Comparison of ENCODE assay signal across 20 cellular contexts in the genomic region with DNA sequence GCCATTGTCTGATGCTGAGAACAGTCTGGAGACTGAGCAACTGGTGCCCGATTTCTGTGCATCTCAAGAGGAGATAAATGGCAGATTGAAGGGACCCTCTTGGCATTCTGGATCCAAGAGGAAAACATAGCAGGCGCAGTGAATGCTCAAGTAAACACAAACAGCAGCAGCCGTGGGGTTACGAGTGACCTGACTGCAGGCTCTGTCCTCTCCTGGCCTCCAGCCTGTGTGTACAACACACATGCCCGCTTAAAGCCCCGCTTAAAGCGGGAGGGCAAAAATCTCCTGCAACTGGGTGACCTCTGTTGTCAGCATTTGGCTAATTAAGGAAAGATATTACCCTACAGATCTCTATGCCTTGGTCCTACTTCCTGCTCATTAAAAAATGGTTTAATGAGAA.
DNase-seq lines count a peak whose midpoint lies in the region; ATAC-seq, FAIRE-seq and TF ChIP-seq lines count a peak whose summit lies in the region.
"Had no signal": no experiment of that assay in that cellular context is flagged by ENCODE, and none has a peak within 500 bp of the region (broad histone marks: within the 10 kb centered on the region; RNA-seq: fewer than 3 reads in every experiment).

No MANE protein-coding gene starts in this region.

- intact Hi-C loops in HepG2 (cut with micrococcal nuclease; ENCODE audit: unreplicated experiment) (no loop called here), right lobe of liver (cut with DNase I) (no loop called here), sciatic nerve (cut with DNase I) (no loop called here)

- no peak overlapping the region for H2BK15ac ChIP-seq in mesenchymal stem cell (ENCODE audit: low read depth, poor library complexity, severe bottlenecking)

- H3K36me3 ChIP-seq in HepG2 (replicated peaks in 1 of 2; ENCODE audit: control insufficient read depth in 1 of 2, insufficient read depth in 2 of 2, low read length in 2 of 2) (no peaks in the 10 kb centered on the region), right lobe of liver (no peaks in the 10 kb centered on the region), mesenchymal stem cell (ENCODE audit: control insufficient read depth in 1 of 2, insufficient read depth in 2 of 2, low read depth in 1 of 2, low read length in 2 of 2) (no peaks in the 10 kb centered on the region)
- H3K36me3 ChIP-seq: stomach had no signal

- in situ Hi-C loops in HepG2 (cut with HindIII; ENCODE audit: extremely low pct_ligation_motif_present, low pct_unique_long_range_greater_than_20kb) = loop anchor here (5.0 kb wide), 1 partner anchor 166 kb away; no protein-coding TSS in a partner anchor

- H3K4me1 ChIP-seq in HepG2 (ENCODE audit: insufficient read depth, low read length) (peaks cover 17% of the 10 kb centered on the region), right lobe of liver (no peaks in the 10 kb centered on the region), mesenchymal stem cell (ENCODE audit: control insufficient read depth, insufficient read depth, low read depth, low read length) (peaks cover 6% of the 10 kb centered on the region)

- ATAC-seq in HepG2 = peak; percentile 57
- no peak for ATAC-seq in right lobe of liver
- no peak for ATAC-seq in sciatic nerve
- ATAC-seq: esophagus mucosa had no signal

- TF ChIP-seq EP300 in HepG2 (IDR thresholded peaks at IDR 0.05; ENCODE audit: low read depth in 2 of 2, low read length in 2 of 2) = no peak
- no peak for TF ChIP-seq EP300 in HepG2 (CRISPR knock-in tag; IDR thresholded peaks at IDR 0.05; ENCODE audit: borderline replicate concordance)

- H3K23ac ChIP-seq in mesenchymal stem cell (ENCODE audit: low read length in 2 of 2) = no peak overlapping the region

- no peak for TF ChIP-seq CTCF in HepG2 (CRISPR knock-in tag; IDR thresholded peaks at IDR 0.05)
- TF ChIP-seq CTCF in right lobe of liver (IDR thresholded peaks at IDR 0.05) = no peak

- TF ChIP-seq RAD21 in HepG2 (CRISPR knock-in tag; IDR thresholded peaks at IDR 0.05) = no peak

- H2AFZ ChIP-seq in HepG2 (ENCODE audit: low read length) (no peak overlapping the region), mesenchymal stem cell (ENCODE audit: low read depth, low read length) (no peak overlapping the region)

- no peak overlapping the region for H2AK5ac ChIP-seq in mesenchymal stem cell (ENCODE audit: low read length, severe bottlenecking)

- H3K79me2 ChIP-seq in HepG2 (ENCODE audit: insufficient read depth, low read length) = no peaks in the 10 kb centered on the region

- CTCF ChIA-PET in HepG2 (lab: Yijun Ruan, JAX; ENCODE audit: low intra/inter-chr PET ratio, low total read pairs) = no interaction called here

- peak overlapping the region; percentile 44 to 50 for H2BK12ac ChIP-seq in mesenchymal stem cell (ENCODE audit: low read length in 2 of 2)

- H3K27me3 ChIP-seq in HepG2 (ENCODE audit: control insufficient read depth in 1 of 2, insufficient read depth in 2 of 2, low read length in 2 of 2) = no peaks in the 10 kb centered on the region
- no peaks in the 10 kb centered on the region for H3K27me3 ChIP-seq in right lobe of liver
- no peaks in the 10 kb centered on the region for H3K27me3 ChIP-seq in mesenchymal stem cell (ENCODE audit: control insufficient read depth in 1 of 2, insufficient read depth in 1 of 2, low read length in 2 of 2)
- H3K27me3 ChIP-seq: stomach had no signal

- H2BK5ac ChIP-seq in mesenchymal stem cell (ENCODE audit: low read depth, low read length, poor library complexity, severe bottlenecking) = no peak overlapping the region

- H3K79me1 ChIP-seq in mesenchymal stem cell (replicated peaks; ENCODE audit: low read length, poor library complexity, severe bottlenecking) = no peaks in the 10 kb centered on the region

- no peaks in the 10 kb centered on the region for H4K20me1 ChIP-seq in HepG2 (ENCODE audit: insufficient read depth, low read length)

- FAIRE-seq in HepG2 (lab: Jason Lieb, UNC) = no peak
- FAIRE-seq: GM12891, K562, small intestine had no signal

- no peak overlapping the region for H2BK120ac ChIP-seq in mesenchymal stem cell (ENCODE audit: low read depth, low read length)

- DNase-seq in HepG2 (ENCODE audit: low spot score) (no peak), right lobe of liver (no peak), caudate nucleus (lab: John Stamatoyannopoulos, UW) (peak in 30 of 61 donors; percentile 1 to 58 (median 10)), mesenchymal stem cell (peak; percentile 55), sciatic nerve (ENCODE audit: low spot score) (no peak), NOMO-1 treated with DMSO at 0.1 percent for 48 hours (lab: John Stamatoyannopoulos, UW; ENCODE audit: unreplicated experiment) (no peak), UCSD-AML1 (lab: John Stamatoyannopoulos, UW; ENCODE audit: unreplicated experiment) (no peak)
- no peak for DNase-seq in central memory CD4-positive, alpha-beta T cell
- DNase-seq: activated CD4-positive, alpha-beta T cell treated with anti-CD3 and anti-CD28 coated beads, Interleukin-2, amount 10 ng/mL, durations not matched to agents 7 days and 5 days; activated CD8-positive, alpha-beta memory T cell treated with anti-CD3 and anti-CD28 coated beads, Interleukin-2, amount 50 U/mL, for 48 hours; activated effector memory CD4-positive, alpha-beta T cell treated with anti-CD3 and anti-CD28 coated beads, Interleukin-2, amount 50 U/mL, for 16 hours; CD4-positive, alpha-beta T cell; naive B cell; NCI-H187 treated with DMSO at 0.1 percent for 48 hours; stimulated activated CD4-positive, alpha-beta T cell treated with anti-CD3 and anti-CD28 coated beads, Interleukin-4, amount 100 ng/mL, for 1 hour; stomach had no signal

- WGBS in HepG2 (ENCODE audit: low lambda C conversion rate) = 45% methylated on average over 7 of the region's 7 CpGs
- WGBS in right lobe of liver (ENCODE audit: insufficient coverage, low coverage, low lambda C conversion rate, missing lambda C conversion rate) = 42% methylated on average over 7 of the region's 7 CpGs
- WGBS in mesenchymal stem cell = 65% methylated on average over 5 of the region's 7 CpGs

- peak overlapping the region; percentile 22 for H4K8ac ChIP-seq in mesenchymal stem cell (ENCODE audit: low read length)

- H3K9me3 ChIP-seq in HepG2 (ENCODE audit: low read length) (no peaks in the 10 kb centered on the region), right lobe of liver (no peaks in the 10 kb centered on the region), mesenchymal stem cell (ENCODE audit: control insufficient read depth, low read length) (no peaks in the 10 kb centered on the region)
- H3K9me3 ChIP-seq: stomach had no signal

- H3K27ac ChIP-seq in HepG2 (ENCODE audit: extremely low read length, insufficient read depth, low read length) = no peak overlapping the region
- H3K27ac ChIP-seq in right lobe of liver = no peak overlapping the region
- H3K27ac ChIP-seq in caudate nucleus (ENCODE audit: low read depth, low read length) = peak overlapping the region; percentile 94
- H3K27ac ChIP-seq in mesenchymal stem cell (ENCODE audit: low read length, poor library complexity, severe bottlenecking) = no peak overlapping the region

- H3K18ac ChIP-seq in mesenchymal stem cell (ENCODE audit: low read depth in 1 of 2, low read length in 2 of 2) = peak overlapping the region; percentile 7 to 35

- H3K4me3 ChIP-seq in HepG2 (replicated peaks in 1 of 3; ENCODE audit: insufficient read depth in 1 of 3, low read depth in 2 of 3, low read length in 3 of 3) (no peak overlapping the region), right lobe of liver (no peak overlapping the region), mesenchymal stem cell (ENCODE audit: insufficient read depth in 1 of 2, low read depth in 1 of 2, low read length in 2 of 2) (no peak overlapping the region)
- H3K4me3 ChIP-seq: K562, stomach had no signal

- peak overlapping the region in 1 of 2 experiments; percentile 36 for H3K4ac ChIP-seq in mesenchymal stem cell (ENCODE audit: low read depth in 1 of 2, low read length in 2 of 2)

- H3K4me2 ChIP-seq in HepG2 (ENCODE audit: low read depth, low read length) (peak overlapping the region; percentile 47), mesenchymal stem cell (ENCODE audit: low read length, poor library complexity, severe bottlenecking) (no peak overlapping the region)

- no peak overlapping the region for H3K9ac ChIP-seq in HepG2 (ENCODE audit: insufficient read depth, low read depth, low read length)
- no peak overlapping the region for H3K9ac ChIP-seq in mesenchymal stem cell (ENCODE audit: low read length)

- TF ChIP-seq POLR2A in HepG2 (IDR thresholded peaks at IDR 0.05; ENCODE audit: insufficient read depth in 1 of 2, low read depth in 2 of 2, low read length in 2 of 2) = no peak
- no peak for TF ChIP-seq POLR2A in right lobe of liver (IDR thresholded peaks at IDR 0.05)

- no TSS peak for BruUV-seq in HepG2 (replicated peaks; lab: Mats Ljungman, UMichigan)

- peak overlapping the region; percentile 65 for H4K91ac ChIP-seq in mesenchymal stem cell (ENCODE audit: low read length)

- POLR2A ChIA-PET in HepG2 (lab: Yijun Ruan, JAX) = no interaction called here

- no peak overlapping the region for H3K14ac ChIP-seq in mesenchymal stem cell (ENCODE audit: low read length in 2 of 2)

TF ChIP-seq in HepG2, 621 proteins besides CTCF, POLR2A, EP300 and RAD21 (continues in another document):
- TF ChIP-seq YEATS2 (CRISPR knock-in tag; IDR thresholded peaks at IDR 0.05; ENCODE audit: borderline replicate concordance) (no peak), MAFF (IDR thresholded peaks at IDR 0.05; ENCODE audit: low read depth, low read length) (no peak), ZSCAN20 (CRISPR knock-in tag; IDR thresholded peaks at IDR 0.05; ENCODE audit: borderline replicate concordance) (no peak), MYC (CRISPR knock-in tag; IDR thresholded peaks at IDR 0.05; ENCODE audit: borderline replicate concordance) (no peak), ZNF275 (CRISPR knock-in tag; IDR thresholded peaks at IDR 0.05; ENCODE audit: borderline replicate concordance) (no peak), ZNF567 (CRISPR knock-in tag; IDR thresholded peaks at IDR 0.05; ENCODE audit: borderline replicate concordance) (no peak), DNMT3B (CRISPR knock-in tag; conservative IDR thresholded peaks at IDR 0.05) (no peak), ZNF552 (CRISPR knock-in tag; IDR thresholded peaks at IDR 0.05; ENCODE audit: borderline replicate concordance) (no peak)
